ENCODE assay signal across 22 cellular contexts in genomic region chr22:44941176-44941575, GRCh38.
"Had no signal": no experiment of that assay in that cellular context is flagged by ENCODE, and none has a peak within 500 bp of the region (broad histone marks: within the 10 kb centered on the region; RNA-seq: fewer than 3 reads in every experiment).

No MANE protein-coding gene starts in this region.

- H3K36me3 ChIP-seq: brain microvascular endothelial cell, esophagus squamous epithelium, gastrocnemius medialis, thoracic aorta, upper lobe of left lung had no signal

- H3K4me1 ChIP-seq: esophagus squamous epithelium, gastrocnemius medialis, upper lobe of left lung had no signal

- DNase-seq: activated gamma-delta T cell treated with Interleukin-2 at 50 U/mL for 16 hours; activated T-cell treated with anti-CD3 and anti-CD28 coated beads, Interleukin-2, amount 50 U/mL, for 1 hour; aorta; brain microvascular endothelial cell; central memory CD4-positive, alpha-beta T cell; dermis blood vessel endothelial cell; esophagus squamous epithelium; gastrocnemius medialis; hippocampal formation; islet precursor cell; left colon; mesenchymal stem cell; retina; stimulated activated CD4-positive, alpha-beta T cell treated with anti-CD3 and anti-CD28 coated beads, Interleukin-2, amount 100 ng/mL, for 48 hours; stimulated activated CD8-positive, alpha-beta memory T cell treated with anti-CD3 and anti-CD28 coated beads, Interleukin-4, amount 100 ng/mL, for 48 hours; stimulated activated naive B cell treated with anti-CD40 and anti-IgM and Interleukin-4, amounts not matched to agents 10 μg/mL and 1 μg/mL and 100 μg/mL, for 72 hours; upper lobe of left lung had no signal

- H3K9me3 ChIP-seq: esophagus squamous epithelium, gastrocnemius medialis, mucosa of descending colon, thoracic aorta, upper lobe of left lung had no signal

- H3K36me3 Mint-ChIP-seq: activated naive CD4-positive, alpha-beta T cell treated with anti-CD3 and anti-CD28 coated beads, Interleukin-2, amount 50 U/mL, for 72 hours; stimulated activated naive B cell treated with anti-CD40 and anti-IgM and Interleukin-4, amounts not matched to agents 10 μg/mL and 1 μg/mL and 100 μg/mL, for 72 hours had no signal

- H3K27me3 ChIP-seq: brain microvascular endothelial cell, upper lobe of left lung had no signal

- H3K27me3 Mint-ChIP-seq: progenitor cell of endocrine pancreas had no signal

- H3K27ac Mint-ChIP-seq: activated naive CD4-positive, alpha-beta T cell treated with anti-CD3 and anti-CD28 coated beads, Interleukin-2, amount 50 U/mL, for 72 hours; progenitor cell of endocrine pancreas; stimulated activated naive B cell treated with anti-CD40 and anti-IgM and Interleukin-4, amounts not matched to agents 10 μg/mL and 1 μg/mL and 100 μg/mL, for 72 hours had no signal

- FAIRE-seq: TTC549 had no signal

- H3K9me3 Mint-ChIP-seq: activated naive CD4-positive, alpha-beta T cell treated with anti-CD3 and anti-CD28 coated beads, Interleukin-2, amount 50 U/mL, for 72 hours; stimulated activated naive B cell treated with anti-CD40 and anti-IgM and Interleukin-4, amounts not matched to agents 10 μg/mL and 1 μg/mL and 100 μg/mL, for 72 hours had no signal

- H3K4me1 Mint-ChIP-seq: stimulated activated naive B cell treated with anti-CD40 and anti-IgM and Interleukin-4, amounts not matched to agents 10 μg/mL and 1 μg/mL and 100 μg/mL, for 72 hours had no signal

- H3K4me3 ChIP-seq: esophagus squamous epithelium, gastrocnemius medialis, mucosa of descending colon, thoracic aorta, upper lobe of left lung had no signal

- H3K27ac ChIP-seq: brain microvascular endothelial cell, esophagus squamous epithelium, gastrocnemius medialis, thoracic aorta, upper lobe of left lung had no signal

- H3K4me3 Mint-ChIP-seq: stimulated activated naive B cell treated with anti-CD40 and anti-IgM and Interleukin-4, amounts not matched to agents 10 μg/mL and 1 μg/mL and 100 μg/mL, for 72 hours had no signal
